ENCODE assay signal across 25 cellular contexts in the genomic region with DNA sequence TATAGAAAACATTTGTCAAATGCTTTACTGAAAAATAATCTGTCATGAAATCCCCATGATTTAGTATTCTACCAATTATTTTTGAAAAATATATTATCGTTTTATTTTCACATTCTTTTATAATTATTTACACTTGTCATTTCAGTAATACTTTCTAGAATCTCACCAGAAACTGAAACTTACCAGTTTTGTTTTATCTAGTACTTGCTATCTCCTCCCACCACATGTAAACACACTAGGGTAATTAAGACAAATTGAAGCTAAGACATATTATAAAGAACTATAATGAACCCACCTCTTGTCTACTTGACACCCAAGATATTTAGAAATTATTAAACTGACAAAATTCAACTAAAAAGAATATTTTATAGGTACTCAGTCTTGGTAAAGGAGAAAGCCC. TPM values are rescaled to one million over a fixed set of nuclear protein-coding genes. Genes with fewer than 3 reads are reported as not detected.
DNase-seq lines count a peak whose midpoint lies in the region; ATAC-seq, FAIRE-seq and TF ChIP-seq lines count a peak whose summit lies in the region.
"Had no signal": no experiment of that assay in that cellular context is flagged by ENCODE, and none has a peak within 500 bp of the region (broad histone marks: within the 10 kb centered on the region; RNA-seq: fewer than 3 reads in every experiment).

No MANE protein-coding gene starts in this region.

- H3K27me3 Mint-ChIP-seq in activated T-helper 17 cell treated with anti-CD3 and anti-CD28 coated beads, Interleukin-2, amount 50 U/mL, for 72 hours = no peaks in the 10 kb centered on the region
- no peaks in the 10 kb centered on the region for H3K27me3 Mint-ChIP-seq in progenitor cell of endocrine pancreas
- H3K27me3 Mint-ChIP-seq: CD4-positive, CD25-positive, alpha-beta regulatory T cell had no signal

- H3K4me1 Mint-ChIP-seq in activated T-helper 17 cell treated with anti-CD3 and anti-CD28 coated beads, Interleukin-2, amount 50 U/mL, for 72 hours = no peaks in the 10 kb centered on the region
- H3K4me1 Mint-ChIP-seq in progenitor cell of endocrine pancreas (ENCODE audit: low read depth) = peaks cover 2% of the 10 kb centered on the region
- H3K4me1 Mint-ChIP-seq: CD4-positive, CD25-positive, alpha-beta regulatory T cell; H9 had no signal

- no peak overlapping the region for H3K4me3 Mint-ChIP-seq in activated T-helper 17 cell treated with anti-CD3 and anti-CD28 coated beads, Interleukin-2, amount 50 U/mL, for 72 hours
- no peak overlapping the region for H3K4me3 Mint-ChIP-seq in progenitor cell of endocrine pancreas (ENCODE audit: low read depth)
- H3K4me3 Mint-ChIP-seq: CD4-positive, CD25-positive, alpha-beta regulatory T cell; H9 had no signal

- DNase-seq in NK-92 (lab: John Stamatoyannopoulos, UW; ENCODE audit: unreplicated experiment) (no peak), progenitor cell of endocrine pancreas (ENCODE audit: low spot score, unreplicated experiment) (no peak)
- DNase-seq: BE2C; CD4-positive, CD25-positive, alpha-beta regulatory T cell; COR-L47; DMS153; GDM1; H9; KBM-7; MV-4-11; NCI-H1417; NCI-H187; NCI-H226; NCI-H524; SW 1271; T-helper 2 cell had no signal

- no peak overlapping the region for H3K27ac Mint-ChIP-seq in activated T-helper 17 cell treated with anti-CD3 and anti-CD28 coated beads, Interleukin-2, amount 50 U/mL, for 72 hours
- H3K27ac Mint-ChIP-seq in progenitor cell of endocrine pancreas = no peak overlapping the region
- H3K27ac Mint-ChIP-seq: CD4-positive, CD25-positive, alpha-beta regulatory T cell; H9 had no signal

- H3K9me3 Mint-ChIP-seq in activated T-helper 17 cell treated with anti-CD3 and anti-CD28 coated beads, Interleukin-2, amount 50 U/mL, for 72 hours = peaks cover 5% of the 10 kb centered on the region
- H3K9me3 Mint-ChIP-seq in progenitor cell of endocrine pancreas (ENCODE audit: low read depth) = peaks cover 9% of the 10 kb centered on the region
- H3K9me3 Mint-ChIP-seq: H9 had no signal

- TF ChIP-seq CTCF in progenitor cell of endocrine pancreas (IDR thresholded peaks at IDR 0.05; ENCODE audit: unreplicated experiment) = no peak

- H3K36me3 Mint-ChIP-seq in activated T-helper 17 cell treated with anti-CD3 and anti-CD28 coated beads, Interleukin-2, amount 50 U/mL, for 72 hours (ENCODE audit: low read depth) = no peaks in the 10 kb centered on the region
- H3K36me3 Mint-ChIP-seq in progenitor cell of endocrine pancreas (ENCODE audit: insufficient read depth) = no peaks in the 10 kb centered on the region
- H3K36me3 Mint-ChIP-seq: CD4-positive, CD25-positive, alpha-beta regulatory T cell had no signal

- ATAC-seq in GM18508 (IDR thresholded peaks at IDR 0.05; ENCODE audit: insufficient read depth, unreplicated experiment) (peak; percentile 50), GM19455 (IDR thresholded peaks at IDR 0.05; ENCODE audit: unreplicated experiment) (peak; percentile 61), HG02885 (IDR thresholded peaks at IDR 0.05; ENCODE audit: poor library complexity, unreplicated experiment) (peak; percentile 50)
- no peak for ATAC-seq in activated T-helper 17 cell treated with anti-CD3 and anti-CD28 coated beads, Interleukin-2, amount 50 U/mL, for 72 hours (replicated peaks)
- ATAC-seq: HepG2 had no signal

- peak; percentile 59 for FAIRE-seq in endometrium (lab: Jason Lieb, UNC)
- FAIRE-seq: HepG2 had no signal

RNA-seq across cellular contexts. Expression of a gene that starts 51.5 kb away (rescaled TPM):
- total RNA-seq in activated T-helper 17 cell treated with anti-CD3 and anti-CD28 coated beads, Interleukin-2, amount 50 U/mL, for 72 hours = not detected
- 0.98 and 1.4 TPM in 2 replicates for total RNA-seq in progenitor cell of endocrine pancreas
- total RNA-seq: A172; CD4-positive, CD25-positive, alpha-beta regulatory T cell; Daoy; HepG2; SK-MEL-5 had no signal
